Comparison of ENCODE assay signal across 30 cellular contexts in the genomic region with DNA sequence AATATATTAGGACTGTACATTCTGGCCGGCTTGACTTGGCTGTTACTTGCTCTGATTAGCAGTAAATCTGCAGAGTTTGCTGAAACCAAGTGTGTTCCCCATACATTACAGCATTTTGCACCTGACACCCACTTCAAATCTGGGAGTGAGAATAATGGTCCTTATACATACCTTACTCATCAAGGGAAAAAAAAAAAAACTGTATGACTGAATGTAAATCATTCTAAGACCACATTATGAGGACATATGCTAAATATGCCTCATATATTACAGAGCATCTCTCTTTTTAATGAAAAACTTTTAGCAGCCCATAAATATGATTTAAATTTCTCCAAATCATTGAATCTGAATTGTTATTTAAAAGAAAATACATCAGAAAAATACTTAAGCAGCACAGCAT.
"Had no signal": no experiment of that assay in that cellular context is flagged by ENCODE, and none has a peak within 500 bp of the region (broad histone marks: within the 10 kb centered on the region; RNA-seq: fewer than 3 reads in every experiment).

No MANE protein-coding gene starts in this region.

- ATAC-seq: activated CD4-positive, CD25-positive, alpha-beta regulatory T cell treated with anti-CD3 and anti-CD28 coated beads, Interleukin-2, amount 50 U/mL, for 24 hours; activated CD8-positive, alpha-beta T cell treated with anti-CD3 and anti-CD28 coated beads for 36 hours; activated T-cell treated with anti-CD3 and anti-CD28 coated beads, Interleukin-2, amount 50 U/mL, for 4 hours; activated T-helper 17 cell treated with anti-CD3 and anti-CD28 coated beads, Interleukin-2, amount 50 U/mL, for 72 hours; effector memory CD8-positive, alpha-beta T cell; foreskin keratinocyte; gastrocnemius medialis; heart left ventricle had no signal

- H3K36me3 ChIP-seq: brain microvascular endothelial cell, esophagus muscularis mucosa, gastrocnemius medialis, heart left ventricle, WERI-Rb-1 had no signal

- H3K27ac ChIP-seq: brain microvascular endothelial cell, esophagus muscularis mucosa, foreskin keratinocyte, gastrocnemius medialis, heart left ventricle, WERI-Rb-1 had no signal

- H3K9me3 ChIP-seq: gastrocnemius medialis had no signal

- H3K4me3 ChIP-seq: esophagus muscularis mucosa, gastrocnemius medialis, heart left ventricle had no signal

- DNase-seq: activated B cell treated with CpG ODN at 0.5 μM for 24 hours; activated CD4-positive, alpha-beta T cell treated with anti-CD3 and anti-CD28 coated beads for 48 hours; activated CD4-positive, alpha-beta T cell treated with anti-CD3 and anti-CD28 coated beads, Interleukin-2, amount 50 U/mL, for 1 hour; activated CD4-positive, alpha-beta T cell treated with anti-CD3 and anti-CD28 coated beads, Interleukin-2, amount 50 U/mL, for 48 hours; activated CD8-positive, alpha-beta memory T cell treated with anti-CD3 and anti-CD28 coated beads for 24 hours; activated CD8-positive, alpha-beta T cell treated with anti-CD3 and anti-CD28 coated beads for 36 hours; activated effector memory CD4-positive, alpha-beta T cell treated with Interleukin-2 at 50 U/mL for 16 hours; activated gamma-delta T cell treated with Interleukin-2 at 50 U/mL for 16 hours; activated naive CD4-positive, alpha-beta T cell treated with anti-CD3 and anti-CD28 coated beads, Interleukin-2, amount 50 U/mL, for 16 hours; activated naive CD4-positive, alpha-beta T cell treated with Interleukin-2 at 50 U/mL for 16 hours; activated T-cell treated with anti-CD3 and anti-CD28 coated beads, Interleukin-2, amount 50 U/mL, for 4 hours; amniotic stem cell; anterior cingulate cortex; brain microvascular endothelial cell; caudate nucleus; cortex of kidney; dermis blood vessel endothelial cell; effector CD4-positive, alpha-beta T cell; effector memory CD8-positive, alpha-beta T cell; erythroblast; foreskin keratinocyte; gastrocnemius medialis; glutamatergic neuron; heart left ventricle; T1000; WERI-Rb-1 had no signal

- FAIRE-seq: astrocyte had no signal

- H3K4me1 ChIP-seq: esophagus muscularis mucosa, foreskin keratinocyte, gastrocnemius medialis, heart left ventricle had no signal

- H3K27me3 ChIP-seq: brain microvascular endothelial cell, esophagus muscularis mucosa, foreskin keratinocyte, gastrocnemius medialis, heart left ventricle had no signal
